ENCODE assay signal across 19 cellular contexts in genomic region chrY:20891440-20892160, GRCh38.
DNase-seq lines count a peak whose midpoint lies in the region; ATAC-seq lines count a peak whose summit lies in the region.
"Had no signal": no experiment of that assay in that cellular context is flagged by ENCODE, and none has a peak within 500 bp of the region (broad histone marks: within the 10 kb centered on the region; RNA-seq: fewer than 3 reads in every experiment).

No MANE protein-coding gene starts in this region.

- no peak overlapping the region for H3K4me3 Mint-ChIP-seq in activated CD4-positive, alpha-beta T cell treated with anti-CD3 and anti-CD28 coated beads, Interleukin-2, amount 10 ng/mL, durations not matched to agents 7 days and 5 days
- peak overlapping the region; percentile 21 for H3K4me3 Mint-ChIP-seq in stimulated activated memory B cell treated with anti-CD40 and anti-IgM and Interleukin-4, amounts not matched to agents 10 μg/mL and 1 μg/mL and 100 μg/mL, for 72 hours
- no peak overlapping the region for H3K4me3 Mint-ChIP-seq in T-cell
- H3K4me3 Mint-ChIP-seq: mesothelial cell of epicardium, nephron had no signal

- peaks cover 14% of the 10 kb centered on the region for H3K9me3 Mint-ChIP-seq in activated CD4-positive, alpha-beta T cell treated with anti-CD3 and anti-CD28 coated beads, Interleukin-2, amount 10 ng/mL, durations not matched to agents 7 days and 5 days
- H3K9me3 Mint-ChIP-seq in stimulated activated memory B cell treated with anti-CD40 and anti-IgM and Interleukin-4, amounts not matched to agents 10 μg/mL and 1 μg/mL and 100 μg/mL, for 72 hours: no peaks in the 10 kb centered on the region
- H3K9me3 Mint-ChIP-seq in T-cell: no peaks in the 10 kb centered on the region
- H3K9me3 Mint-ChIP-seq: mesothelial cell of epicardium, nephron had no signal

- POLR2A ChIA-PET in activated CD4-positive, alpha-beta T cell treated with anti-CD3 and anti-CD28 coated beads, Interleukin-2, amount 10 ng/mL, durations not matched to agents 7 days and 5 days (lab: Charles Lee): no interaction called here
- POLR2A ChIA-PET in T-cell (lab: Charles Lee): no interaction called here

- H3K27me3 Mint-ChIP-seq in activated CD4-positive, alpha-beta T cell treated with anti-CD3 and anti-CD28 coated beads, Interleukin-2, amount 10 ng/mL, durations not matched to agents 7 days and 5 days: no peaks in the 10 kb centered on the region
- no peaks in the 10 kb centered on the region for H3K27me3 Mint-ChIP-seq in stimulated activated memory B cell treated with anti-CD40 and anti-IgM and Interleukin-4, amounts not matched to agents 10 μg/mL and 1 μg/mL and 100 μg/mL, for 72 hours
- no peaks in the 10 kb centered on the region for H3K27me3 Mint-ChIP-seq in T-cell

- H3K4me1 Mint-ChIP-seq in activated CD4-positive, alpha-beta T cell treated with anti-CD3 and anti-CD28 coated beads, Interleukin-2, amount 10 ng/mL, durations not matched to agents 7 days and 5 days: peaks cover 8% of the 10 kb centered on the region
- peaks cover 19% of the 10 kb centered on the region for H3K4me1 Mint-ChIP-seq in stimulated activated memory B cell treated with anti-CD40 and anti-IgM and Interleukin-4, amounts not matched to agents 10 μg/mL and 1 μg/mL and 100 μg/mL, for 72 hours
- peaks cover 0 to 6% (median 0%) of the 10 kb centered on the region in 3 donors for H3K4me1 Mint-ChIP-seq in T-cell
- H3K4me1 Mint-ChIP-seq: mesothelial cell of epicardium, nephron had no signal

- H3K27ac Mint-ChIP-seq in activated CD4-positive, alpha-beta T cell treated with anti-CD3 and anti-CD28 coated beads, Interleukin-2, amount 10 ng/mL, durations not matched to agents 7 days and 5 days: peak overlapping the region; percentile 41
- H3K27ac Mint-ChIP-seq in stimulated activated memory B cell treated with anti-CD40 and anti-IgM and Interleukin-4, amounts not matched to agents 10 μg/mL and 1 μg/mL and 100 μg/mL, for 72 hours: peak overlapping the region; percentile 59
- H3K27ac Mint-ChIP-seq in T-cell: no peak overlapping the region
- H3K27ac Mint-ChIP-seq: mesothelial cell of epicardium, nephron had no signal

- CTCF ChIA-PET in activated CD4-positive, alpha-beta T cell treated with anti-CD3 and anti-CD28 coated beads, Interleukin-2, amount 10 ng/mL, durations not matched to agents 7 days and 5 days (lab: Charles Lee): no interaction called here
- CTCF ChIA-PET in T-cell (lab: Charles Lee): no interaction called here

- DNase-seq in activated CD4-positive, alpha-beta T cell treated with anti-CD3 and anti-CD28 coated beads, Interleukin-2, amount 10 ng/mL, durations not matched to agents 7 days and 5 days: no peak
- no peak for DNase-seq in activated CD4-positive, alpha-beta T cell treated with anti-CD3 and anti-CD28 coated beads, Interleukin-2, amount 50 U/mL, for 1 hour
- DNase-seq in hepatic stellate cell (ENCODE audit: low spot score): no peak
- no peak for DNase-seq in T-cell
- DNase-seq: 8988T; activated CD4-positive, CD25-positive, alpha-beta regulatory T cell treated with anti-CD3 and anti-CD28 coated beads, Interleukin-2, amount 50 U/mL, for 72 hours; activated gamma-delta T cell; left cardiac atrium; NCI-H774; PC-3; psoas muscle; small intestine; stimulated activated CD4-positive, alpha-beta T cell treated with anti-CD3 and anti-CD28 coated beads, Interleukin-4, amount 100 ng/mL, for 24 hours had no signal

- H3K36me3 Mint-ChIP-seq in activated CD4-positive, alpha-beta T cell treated with anti-CD3 and anti-CD28 coated beads, Interleukin-2, amount 10 ng/mL, durations not matched to agents 7 days and 5 days (ENCODE audit: low read depth): peaks cover 6% of the 10 kb centered on the region
- no peaks in the 10 kb centered on the region for H3K36me3 Mint-ChIP-seq in stimulated activated memory B cell treated with anti-CD40 and anti-IgM and Interleukin-4, amounts not matched to agents 10 μg/mL and 1 μg/mL and 100 μg/mL, for 72 hours
- H3K36me3 Mint-ChIP-seq in T-cell: no peaks in the 10 kb centered on the region
- H3K36me3 Mint-ChIP-seq: mesothelial cell of epicardium had no signal

- ATAC-seq in HG02588 (IDR thresholded peaks at IDR 0.05; ENCODE audit: unreplicated experiment): peak; percentile 91
- ATAC-seq in HG03175 (IDR thresholded peaks at IDR 0.05; ENCODE audit: unreplicated experiment): peak; percentile 89
- no peak for ATAC-seq in stimulated activated memory B cell treated with anti-CD40 and anti-IgM and Interleukin-4, amounts not matched to agents 10 μg/mL and 1 μg/mL and 100 μg/mL, for 72 hours
- ATAC-seq in T-cell (replicated peaks in 1 of 4): no peak
- no peak for ATAC-seq in GM18867 (IDR thresholded peaks at IDR 0.05; ENCODE audit: unreplicated experiment)
- ATAC-seq: left cardiac atrium, PC-3, psoas muscle had no signal

Comparison
In these comparisons a context has a peak if more than half of its experiments do, and no peak if none do; other contexts are left out.
1. H3K27ac Mint-ChIP-seq: peak in activated CD4-positive, alpha-beta T cell treated with anti-CD3 and anti-CD28 coated beads, Interleukin-2, amount 10 ng/mL, durations not matched to agents 7 days and 5 days (single experiment) and stimulated activated memory B cell treated with anti-CD40 and anti-IgM and Interleukin-4, amounts not matched to agents 10 μg/mL and 1 μg/mL and 100 μg/mL, for 72 hours (single experiment); none in T-cell (0 of 2).
2. ATAC-seq: peak in HG02588 (single experiment) and HG03175 (single experiment); none in stimulated activated memory B cell treated with anti-CD40 and anti-IgM and Interleukin-4, amounts not matched to agents 10 μg/mL and 1 μg/mL and 100 μg/mL, for 72 hours (single experiment), T-cell (0 of 4) and GM18867 (single experiment).